ENCODE assay signal across 23 cellular contexts in genomic region chr7:112876877-112877276, GRCh38.
A peak's percentile ranks its signal among the peaks of the same experiment; 100 is the strongest.
DNase-seq lines count a peak whose midpoint lies in the region; ATAC-seq and TF ChIP-seq lines count a peak whose summit lies in the region.
"Had no signal": no experiment of that assay in that cellular context is flagged by ENCODE, and none has a peak within 500 bp of the region (broad histone marks: within the 10 kb centered on the region; RNA-seq: fewer than 3 reads in every experiment).

No MANE protein-coding gene starts in this region.

- H3K36me3 ChIP-seq in GM23248 (ENCODE audit: low read depth), result 0 out of 2 replicates have a peak, but pooled peaks cover 6% of the 10 kb centered on the region
- peaks cover 10% of the 10 kb centered on the region; the same call in 1 of the 2 replicates for H3K36me3 ChIP-seq in OCI-LY1 (ENCODE audit: insufficient read depth, low read length)
- no peaks in the 10 kb centered on the region for H3K36me3 ChIP-seq in CD4-positive, alpha-beta memory T cell (ENCODE audit: insufficient read depth, low read length)
- H3K36me3 ChIP-seq: ascending aorta, left ventricle myocardium inferior, upper lobe of right lung had no signal

- H3K4me2 ChIP-seq in GM23248 (ENCODE audit: unreplicated experiment), result no peak overlapping the region
- no peak overlapping the region for H3K4me2 ChIP-seq in OCI-LY1 (ENCODE audit: low read length)

- TF ChIP-seq CTCF in OCI-LY1 (IDR thresholded peaks at IDR 0.05; ENCODE audit: low read length) (no peak), epithelial cell of proximal tubule (conservative IDR thresholded peaks at IDR 0.05; ENCODE audit: low read depth, low read length) (no peak)

- peaks cover 0 to 17% (median 14%) of the 10 kb centered on the region in 3 donors for H3K36me3 Mint-ChIP-seq in naive thymus-derived CD8-positive, alpha-beta T cell
- peaks cover 4 to 11% of the 10 kb centered on the region in 2 donors for H3K36me3 Mint-ChIP-seq in CD4-positive, alpha-beta memory T cell

- peaks cover 22 to 49% (median 41%) of the 10 kb centered on the region in 4 donors for H3K4me1 Mint-ChIP-seq in naive thymus-derived CD8-positive, alpha-beta T cell
- H3K4me1 Mint-ChIP-seq in CD4-positive, alpha-beta memory T cell, result peaks cover 11 to 32% (median 19%) of the 10 kb centered on the region in 4 donors

- H3K4me3 ChIP-seq in GM23248 (no peak overlapping the region), OCI-LY1 (ENCODE audit: low read depth, low read length, poor library complexity, severe bottlenecking) (no peak overlapping the region), epithelial cell of proximal tubule (ENCODE audit: low read depth, low read length) (no peak overlapping the region)
- H3K4me3 ChIP-seq in CD4-positive, alpha-beta memory T cell (ENCODE audit: low read length in 2 of 2), result no peak overlapping the region
- H3K4me3 ChIP-seq: ascending aorta, left ventricle myocardium inferior, upper lobe of right lung had no signal

- intact Hi-C loops in CD4-positive, alpha-beta memory T cell (cut with micrococcal nuclease), result no loop called here

- CTCF ChIA-PET in CD4-positive, alpha-beta memory T cell (lab: Charles Lee; ENCODE audit: partially characterized antibody), result no interaction called here

- POLR2A ChIA-PET in naive thymus-derived CD8-positive, alpha-beta T cell (lab: Charles Lee), result no interaction called here
- POLR2A ChIA-PET in CD4-positive, alpha-beta memory T cell (lab: Charles Lee; ENCODE audit: partially characterized antibody), result no interaction called here

- no peak overlapping the region for H2AFZ ChIP-seq in GM23248
- no peak overlapping the region for H2AFZ ChIP-seq in OCI-LY1 (ENCODE audit: low read length)

- H3K4me3 Mint-ChIP-seq in naive thymus-derived CD8-positive, alpha-beta T cell, result no peak overlapping the region
- no peak overlapping the region for H3K4me3 Mint-ChIP-seq in CD4-positive, alpha-beta memory T cell
- H3K4me3 Mint-ChIP-seq: activated T-cell treated with anti-CD3 and anti-CD28 coated beads, Interleukin-2, amount 50 U/mL, for 4 hours; effector memory CD8-positive, alpha-beta T cell had no signal

- ATAC-seq in naive thymus-derived CD8-positive, alpha-beta T cell, result no peak
- ATAC-seq: activated T-cell treated with anti-CD3 and anti-CD28 coated beads, Interleukin-2, amount 50 U/mL, for 4 hours; effector memory CD8-positive, alpha-beta T cell; upper lobe of right lung had no signal

- DNase-seq in GM23248, result peak; percentile 13
- DNase-seq in epithelial cell of proximal tubule (ENCODE audit: low read depth), result peak; percentile 31
- DNase-seq in renal cortical epithelial cell (ENCODE audit: low read depth), result peak; percentile 46
- no peak for DNase-seq in naive thymus-derived CD8-positive, alpha-beta T cell
- no peak for DNase-seq in CD4-positive, alpha-beta memory T cell
- DNase-seq in pons (ENCODE audit: low spot score), result no peak
- DNase-seq: activated CD4-positive, CD25-positive, alpha-beta regulatory T cell treated with anti-CD3 and anti-CD28 coated beads, Interleukin-2, amount 50 U/mL, for 72 hours; activated CD8-positive, alpha-beta memory T cell treated with anti-CD3 and anti-CD28 coated beads for 24 hours; activated naive CD4-positive, alpha-beta T cell treated with anti-CD3 and anti-CD28 coated beads, Interleukin-2, amount 50 U/mL, for 16 hours; activated T-cell treated with anti-CD3 and anti-CD28 coated beads, Interleukin-2, amount 50 U/mL, for 4 hours; AML-193; effector memory CD8-positive, alpha-beta T cell; KG1; left ventricle myocardium inferior; NCI-H1092; NCI-H2081; NCI-H446 treated with DMSO at 0.1 percent for 48 hours; NK-92 treated with Interleukin-12 subunit alpha and Interleukin-12 subunit beta, amount 100 ng/mL, for 24 hours; T-helper 9 cell; upper lobe of right lung had no signal

- 98 to 100% methylated on average over 1 of the region's 1 CpG for WGBS in GM23248 (ENCODE audit: low coverage in 1 of 2, low lambda C conversion rate in 2 of 2, missing lambda C conversion rate in 2 of 2), 2 experiments

- H3K9me2 ChIP-seq in GM23248 (ENCODE audit: insufficient read depth) (no peaks in the 10 kb centered on the region), OCI-LY1 (ENCODE audit: low read depth, low read length) (no peaks in the 10 kb centered on the region)

- H3K4me1 ChIP-seq in GM23248 (ENCODE audit: insufficient read depth) (peaks cover 43% of the 10 kb centered on the region), OCI-LY1 (ENCODE audit: insufficient read depth, low read length, severe bottlenecking) (peaks cover 34% of the 10 kb centered on the region)
- no peaks in the 10 kb centered on the region for H3K4me1 ChIP-seq in CD4-positive, alpha-beta memory T cell (ENCODE audit: insufficient read depth, low read length)
- H3K4me1 ChIP-seq: ascending aorta, upper lobe of right lung had no signal

- H3K27ac Mint-ChIP-seq in naive thymus-derived CD8-positive, alpha-beta T cell, result peak overlapping the region in 1 of 10 donors; percentile 17
- no peak overlapping the region for H3K27ac Mint-ChIP-seq in CD4-positive, alpha-beta memory T cell
- H3K27ac Mint-ChIP-seq: effector memory CD8-positive, alpha-beta T cell had no signal

- H4K20me1 ChIP-seq in GM23248 (ENCODE audit: insufficient read depth), result peaks cover 10% of the 10 kb centered on the region; the same call in 1 of the 2 replicates
- no peaks in the 10 kb centered on the region for H4K20me1 ChIP-seq in OCI-LY1 (ENCODE audit: insufficient read depth, low read length)

- H3K9me3 ChIP-seq in GM23248 (ENCODE audit: low read depth) (no peaks in the 10 kb centered on the region), OCI-LY1 (ENCODE audit: low read length) (no peaks in the 10 kb centered on the region)
- H3K9me3 ChIP-seq in CD4-positive, alpha-beta memory T cell (ENCODE audit: control insufficient read depth in 1 of 2, low read length in 2 of 2), result no peaks in the 10 kb centered on the region
- H3K9me3 ChIP-seq: ascending aorta, upper lobe of right lung had no signal

- H3K27me3 ChIP-seq in GM23248 (replicated peaks; ENCODE audit: insufficient read depth), result no peaks in the 10 kb centered on the region
- H3K27me3 ChIP-seq in OCI-LY1 (ENCODE audit: insufficient read depth, low read length), result no peaks in the 10 kb centered on the region
- no peaks in the 10 kb centered on the region for H3K27me3 ChIP-seq in CD4-positive, alpha-beta memory T cell (ENCODE audit: insufficient read depth, low read length)
- H3K27me3 ChIP-seq: ascending aorta, upper lobe of right lung had no signal

- in situ Hi-C loops in GM23248 (cut with MboI), result loop anchor here (25.0 kb wide), 1 partner anchor 340 kb away; no protein-coding TSS in a partner anchor

- no peaks in the 10 kb centered on the region for H3K27me3 Mint-ChIP-seq in naive thymus-derived CD8-positive, alpha-beta T cell
- H3K27me3 Mint-ChIP-seq in CD4-positive, alpha-beta memory T cell, result no peaks in the 10 kb centered on the region
- H3K27me3 Mint-ChIP-seq: effector memory CD8-positive, alpha-beta T cell had no signal

- peak overlapping the region; percentile 3; the same call in 1 of the 2 replicates for H3K27ac ChIP-seq in GM23248
- peak overlapping the region; percentile 10 for H3K27ac ChIP-seq in OCI-LY1 (ENCODE audit: low read depth, low read length, poor library complexity, severe bottlenecking)
- H3K27ac ChIP-seq in CD4-positive, alpha-beta memory T cell (ENCODE audit: low read depth, low read length), result no peak overlapping the region
- H3K27ac ChIP-seq: ascending aorta, left ventricle myocardium inferior, RWPE1, upper lobe of right lung had no signal

- H3F3A ChIP-seq in GM23248 (ENCODE audit: insufficient read depth), result peaks cover 21% of the 10 kb centered on the region
- no peaks in the 10 kb centered on the region for H3F3A ChIP-seq in OCI-LY1 (ENCODE audit: insufficient read depth, low read length)

- H3K9ac ChIP-seq in GM23248 (no peak overlapping the region), OCI-LY1 (ENCODE audit: low read length) (no peak overlapping the region)

- H3K79me2 ChIP-seq in GM23248 (ENCODE audit: insufficient read depth) (peaks cover 86% of the 10 kb centered on the region), OCI-LY1 (ENCODE audit: insufficient read depth, low read length) (no peaks in the 10 kb centered on the region)

- peaks cover 0 to 1% (median 0%) of the 10 kb centered on the region in 9 donors for H3K9me3 Mint-ChIP-seq in naive thymus-derived CD8-positive, alpha-beta T cell
- no peaks in the 10 kb centered on the region for H3K9me3 Mint-ChIP-seq in CD4-positive, alpha-beta memory T cell
- H3K9me3 Mint-ChIP-seq: activated T-cell treated with anti-CD3 and anti-CD28 coated beads, Interleukin-2, amount 50 U/mL, for 4 hours; effector memory CD8-positive, alpha-beta T cell had no signal

Comparison
In these comparisons a context has a peak if more than half of its experiments do, and no peak if none do; other contexts are left out.
1. DNase-seq: peak in GM23248 (single experiment), epithelial cell of proximal tubule (single experiment) and renal cortical epithelial cell (single experiment); none in naive thymus-derived CD8-positive, alpha-beta T cell (0 of 10), CD4-positive, alpha-beta memory T cell (0 of 5) and pons (single experiment).